In genomic region chr5:15483348-15484090, GRCh38 we compare ENCODE assay signal across 23 cellular contexts. TPM values are rescaled to one million over a fixed set of nuclear protein-coding genes. Genes with fewer than 3 reads are reported as not detected.
DNase-seq lines count a peak whose midpoint lies in the region; ATAC-seq and TF ChIP-seq lines count a peak whose summit lies in the region.
"Had no signal": no experiment of that assay in that cellular context is flagged by ENCODE, and none has a peak within 500 bp of the region (broad histone marks: within the 10 kb centered on the region; RNA-seq: fewer than 3 reads in every experiment).

No MANE protein-coding gene starts in this region.

- ATAC-seq in GM18519 (IDR thresholded peaks at IDR 0.05; ENCODE audit: low FRiP score, unreplicated experiment) (no peak), PC-3 (no peak)
- ATAC-seq: GM12878, heart left ventricle, left lobe of liver, natural killer cell, pancreas had no signal

- H3K36me3 ChIP-seq in PC-3 (ENCODE audit: low read depth, low read length), result no peaks in the 10 kb centered on the region
- H3K36me3 ChIP-seq: heart left ventricle, pancreas, sigmoid colon had no signal

- H3K4me1 ChIP-seq in PC-3 (ENCODE audit: insufficient read depth, low read length), result no peaks in the 10 kb centered on the region
- H3K4me1 ChIP-seq: heart left ventricle, pancreas had no signal

- H3K36me3 Mint-ChIP-seq in mesothelial cell of epicardium, result peaks cover 2% of the 10 kb centered on the region
- H3K36me3 Mint-ChIP-seq: activated naive CD8-positive, alpha-beta T cell treated with anti-CD3 and anti-CD28 coated beads for 36 hours; brain; CD4-positive, alpha-beta memory T cell; natural killer cell had no signal

- H2AFZ ChIP-seq in PC-3 (ENCODE audit: low read length), result no peak overlapping the region

- H3K4me3 Mint-ChIP-seq in mesothelial cell of epicardium, result no peak overlapping the region
- H3K4me3 Mint-ChIP-seq: activated CD4-positive, alpha-beta T cell treated with anti-CD3 and anti-CD28 coated beads, Interleukin-2, amount 10 ng/mL, durations not matched to agents 7 days and 5 days; activated naive CD8-positive, alpha-beta T cell treated with anti-CD3 and anti-CD28 coated beads for 36 hours; brain; CD4-positive, alpha-beta memory T cell; natural killer cell had no signal

- BruUV-seq in PC-3 (replicated peaks; lab: Mats Ljungman, UMichigan), result no TSS peak

- H3F3A ChIP-seq in PC-3 (ENCODE audit: low read length, unreplicated experiment), result no peaks in the 10 kb centered on the region

- TF ChIP-seq CTCF in mesothelial cell of epicardium (IDR thresholded peaks at IDR 0.05; ENCODE audit: unreplicated experiment) (no peak), PC-3 (conservative IDR thresholded peaks at IDR 0.05; ENCODE audit: low read depth, low read length) (no peak)

- POLR2A ChIA-PET in PC-3 (lab: Charles Lee; ENCODE audit: unreplicated experiment), result no interaction called here

- intact Hi-C loops in PC-3 (cut with micrococcal nuclease), result no loop called here

- H3K9me3 ChIP-seq in PC-3 (ENCODE audit: low read length), result no peaks in the 10 kb centered on the region; the same call in 1 of the 2 replicates
- H3K9me3 ChIP-seq: heart left ventricle, pancreas, sigmoid colon had no signal

- CTCF ChIA-PET in PC-3 (lab: Charles Lee), result no interaction called here

- H4K20me1 ChIP-seq in PC-3 (ENCODE audit: low read length), result no peaks in the 10 kb centered on the region

- DNase-seq in EL (peak; percentile 9), M059J (ENCODE audit: low read depth) (peak; percentile 12), astrocyte of the hippocampus (ENCODE audit: low read depth, low spot score) (peak; percentile 22), mesothelial cell of epicardium (ENCODE audit: low spot score in 2 of 2, unreplicated experiment in 2 of 2) (no peak), NCI-H2029 treated with DMSO at 0.1 percent for 48 hours (lab: John Stamatoyannopoulos, UW) (no peak), PC-3 (no peak)
- DNase-seq: activated CD4-positive, alpha-beta T cell treated with anti-CD3 and anti-CD28 coated beads, Interleukin-2, amount 10 ng/mL, durations not matched to agents 7 days and 5 days; activated CD8-positive, alpha-beta memory T cell treated with anti-CD3 and anti-CD28 coated beads, Interleukin-2, amount 50 U/mL, for 4 hours; activated naive CD8-positive, alpha-beta T cell treated with anti-CD3 and anti-CD28 coated beads for 36 hours; CD4-positive, alpha-beta memory T cell; heart left ventricle; natural killer cell; NCI-H2081; NCI-H446 treated with DMSO at 0.1 percent for 48 hours; pancreas; RPMI8226; sigmoid colon had no signal

- H3K79me2 ChIP-seq in PC-3 (ENCODE audit: low read length), result no peaks in the 10 kb centered on the region

- H3K9me2 ChIP-seq in PC-3 (replicated peaks; ENCODE audit: low read length), result no peaks in the 10 kb centered on the region

- H3K4me3 ChIP-seq in PC-3 (ENCODE audit: low read length), result no peak overlapping the region
- H3K4me3 ChIP-seq: GM12878, heart left ventricle, pancreas, sigmoid colon, SK-N-MC had no signal

- no peak overlapping the region for H3K4me2 ChIP-seq in PC-3 (ENCODE audit: low read length)

- H3K27ac Mint-ChIP-seq in mesothelial cell of epicardium, result peak overlapping the region; percentile 62
- H3K27ac Mint-ChIP-seq: activated CD4-positive, alpha-beta T cell treated with anti-CD3 and anti-CD28 coated beads, Interleukin-2, amount 10 ng/mL, durations not matched to agents 7 days and 5 days; activated naive CD8-positive, alpha-beta T cell treated with anti-CD3 and anti-CD28 coated beads for 36 hours; brain; CD4-positive, alpha-beta memory T cell; natural killer cell had no signal

- H3K27ac ChIP-seq in PC-3 (ENCODE audit: low read length), result no peak overlapping the region
- H3K27ac ChIP-seq: heart left ventricle, pancreas, sigmoid colon, SK-N-MC had no signal

- H3K9me3 Mint-ChIP-seq in mesothelial cell of epicardium, result peaks cover 6% of the 10 kb centered on the region
- H3K9me3 Mint-ChIP-seq: activated CD4-positive, alpha-beta T cell treated with anti-CD3 and anti-CD28 coated beads, Interleukin-2, amount 10 ng/mL, durations not matched to agents 7 days and 5 days; activated naive CD8-positive, alpha-beta T cell treated with anti-CD3 and anti-CD28 coated beads for 36 hours; brain had no signal

- H3K9ac ChIP-seq in PC-3 (ENCODE audit: low read length), result no peak overlapping the region

- no peaks in the 10 kb centered on the region for H3K27me3 Mint-ChIP-seq in mesothelial cell of epicardium (ENCODE audit: low read depth)
- H3K27me3 Mint-ChIP-seq: activated CD4-positive, alpha-beta T cell treated with anti-CD3 and anti-CD28 coated beads, Interleukin-2, amount 10 ng/mL, durations not matched to agents 7 days and 5 days; activated naive CD8-positive, alpha-beta T cell treated with anti-CD3 and anti-CD28 coated beads for 36 hours; brain; CD4-positive, alpha-beta memory T cell had no signal

- no peaks in the 10 kb centered on the region for H3K27me3 ChIP-seq in PC-3 (ENCODE audit: low read length)
- H3K27me3 ChIP-seq: heart left ventricle, pancreas, sigmoid colon had no signal

- peaks cover 19% of the 10 kb centered on the region for H3K4me1 Mint-ChIP-seq in mesothelial cell of epicardium
- H3K4me1 Mint-ChIP-seq: activated CD4-positive, alpha-beta T cell treated with anti-CD3 and anti-CD28 coated beads, Interleukin-2, amount 10 ng/mL, durations not matched to agents 7 days and 5 days; activated naive CD8-positive, alpha-beta T cell treated with anti-CD3 and anti-CD28 coated beads for 36 hours; CD4-positive, alpha-beta memory T cell; natural killer cell had no signal

RNA-seq across cellular contexts. Expression of gene FBXL7, which starts 16.5 kb away (rescaled TPM):
- total RNA-seq in M059J (2014; rRNA removed; shearing (Covaris generic)), result 9.7 and 12.5 TPM in 2 replicates
- total RNA-seq in mesothelial cell of epicardium (68.8 to 70.7 TPM (median 70.0 TPM) in 3 replicates), PC-3 (2014; rRNA removed) (0.18 TPM in 1 of 2 replicates, not detected in the other)
- total RNA-seq: activated CD4-positive, alpha-beta T cell treated with anti-CD3 and anti-CD28 coated beads, Interleukin-2, amount 10 ng/mL, durations not matched to agents 7 days and 5 days; activated naive CD8-positive, alpha-beta T cell treated with anti-CD3 and anti-CD28 coated beads for 36 hours; CD4-positive, alpha-beta memory T cell; natural killer cell; T-helper 2 cell treated with Interferon-gamma antibody and Interleukin-4, amounts not matched to agents 100 ng/mL and 5 ng/mL, for 36 hours had no signal

Comparison
In these comparisons a context has a peak if more than half of its experiments do, and no peak if none do; other contexts are left out.
1. DNase-seq: peak in EL (single experiment), M059J (single experiment) and astrocyte of the hippocampus (single experiment); none in mesothelial cell of epicardium (0 of 2), NCI-H2029 treated with DMSO at 0.1 percent for 48 hours (single experiment) and PC-3 (single experiment).